In the genomic region with DNA sequence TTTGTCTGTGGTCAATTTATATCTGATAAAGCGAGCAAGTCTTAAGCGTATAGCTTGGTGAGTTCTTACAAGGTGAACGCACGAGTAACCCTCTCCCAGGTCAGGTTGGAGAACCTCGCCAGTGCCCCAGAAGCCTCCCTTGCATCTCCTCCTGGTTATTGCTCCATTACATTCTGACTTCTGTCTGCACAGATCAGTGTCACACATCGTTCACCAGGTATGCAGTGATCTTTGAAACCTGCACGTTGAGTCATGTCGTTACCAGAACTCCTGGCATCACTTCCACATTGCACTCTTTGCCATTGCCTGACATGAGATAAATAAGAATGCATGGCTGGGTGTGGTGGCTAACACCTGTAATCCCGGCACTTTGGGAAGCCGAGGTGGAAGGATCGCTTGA, we compare ENCODE assay signal across 11 cellular contexts. TPM values are rescaled to one million over a fixed set of nuclear protein-coding genes. Genes with fewer than 3 reads are reported as not detected.
DNase-seq lines count a peak whose midpoint lies in the region; ATAC-seq and TF ChIP-seq lines count a peak whose summit lies in the region.
"Had no signal": no experiment of that assay in that cellular context is flagged by ENCODE, and none has a peak within 500 bp of the region (broad histone marks: within the 10 kb centered on the region; RNA-seq: fewer than 3 reads in every experiment).

No MANE protein-coding gene starts in this region.

- TF ChIP-seq CTCF in left ventricle myocardium inferior (IDR thresholded peaks at IDR 0.05; ENCODE audit: borderline replicate concordance) (no peak), heart right ventricle (IDR thresholded peaks at IDR 0.05) (no peak), esophagus muscularis mucosa (IDR thresholded peaks at IDR 0.05) (no peak)

- peaks cover 24% of the 10 kb centered on the region for H3K4me1 ChIP-seq in left ventricle myocardium inferior
- H3K4me1 ChIP-seq in heart right ventricle: peaks cover 0 to 29% (median 20%) of the 10 kb centered on the region in 9 donors
- H3K4me1 ChIP-seq in esophagus muscularis mucosa: peaks cover 14 to 63% (median 50%) of the 10 kb centered on the region in 4 donors

- H3K27me3 ChIP-seq in left ventricle myocardium inferior (ENCODE audit: low read depth) (no peaks in the 10 kb centered on the region), heart right ventricle (no peaks in the 10 kb centered on the region), esophagus muscularis mucosa (no peaks in the 10 kb centered on the region)

- no peak for TF ChIP-seq POLR2A in esophagus muscularis mucosa (IDR thresholded peaks at IDR 0.05; ENCODE audit: low read depth)

- H3K9me3 ChIP-seq in left ventricle myocardium inferior (replicated peaks): no peaks in the 10 kb centered on the region
- no peaks in the 10 kb centered on the region for H3K9me3 ChIP-seq in heart right ventricle
- no peaks in the 10 kb centered on the region for H3K9me3 ChIP-seq in esophagus muscularis mucosa

- CTCF ChIA-PET in HEK293T (lab: Yijun Ruan, JAX): no interaction called here

- ATAC-seq in heart right ventricle: no peak
- ATAC-seq in HG03354 (IDR thresholded peaks at IDR 0.05; ENCODE audit: poor library complexity, severe bottlenecking, unreplicated experiment): peak; percentile 55
- no peak for ATAC-seq in Right ventricle myocardium superior (ENCODE audit: poor library complexity)

- intact Hi-C loops in left ventricle myocardium inferior (cut with micrococcal nuclease) (no loop called here), heart right ventricle (cut with DNase I) (no loop called here), esophagus muscularis mucosa (cut with DNase I) (no loop called here), Right ventricle myocardium superior (cut with DNase I) (no loop called here)

- TF ChIP-seq EP300 in esophagus muscularis mucosa (IDR thresholded peaks at IDR 0.05): no peak

- H3K36me3 ChIP-seq in left ventricle myocardium inferior: no peaks in the 10 kb centered on the region
- no peaks in the 10 kb centered on the region for H3K36me3 ChIP-seq in heart right ventricle
- no peaks in the 10 kb centered on the region for H3K36me3 ChIP-seq in esophagus muscularis mucosa

- H3K27ac ChIP-seq in left ventricle myocardium inferior (replicated peaks): peak overlapping the region; percentile 61
- peak overlapping the region in 3 of 10 donors; percentile 39 to 59 (median 45) for H3K27ac ChIP-seq in heart right ventricle
- peak overlapping the region in 3 of 4 donors; percentile 42 to 71 (median 65) for H3K27ac ChIP-seq in esophagus muscularis mucosa (replicated peaks in 1 of 4)
- H3K27ac ChIP-seq: VCaP had no signal

- DNase-seq in left ventricle myocardium inferior (no peak), heart right ventricle (no peak), esophagus muscularis mucosa (ENCODE audit: extremely low spot score) (no peak), HEK293T (ENCODE audit: extremely low spot score) (no peak), mucosa of gallbladder (ENCODE audit: low spot score) (no peak), Right ventricle myocardium superior (no peak), Ammon's horn (ENCODE audit: low spot score) (no peak)
- DNase-seq: activated naive CD4-positive, alpha-beta T cell; NCI-H1417 treated with DMSO at 0.1 percent for 48 hours had no signal

- 93 to 94% methylated on average over 11 of the region's 11 CpGs for WGBS in heart right ventricle, 2 donors
- 91% methylated on average over 11 of the region's 11 CpGs for WGBS in esophagus muscularis mucosa

- H3K4me3 ChIP-seq in left ventricle myocardium inferior: no peak overlapping the region
- H3K4me3 ChIP-seq in heart right ventricle: no peak overlapping the region
- no peak overlapping the region for H3K4me3 ChIP-seq in esophagus muscularis mucosa

- POLR2A ChIA-PET in HEK293T (lab: Yijun Ruan, JAX): no interaction called here

TF ChIP-seq in HEK293T, 16 proteins besides CTCF, POLR2A, EP300 and RAD21:
- TF ChIP-seq TARDBP (IDR thresholded peaks at IDR 0.05) (no peak), FOXK2 (IDR thresholded peaks at IDR 0.05) (no peak), FOXA1 (IDR thresholded peaks at IDR 0.05) (no peak), HDGF (IDR thresholded peaks at IDR 0.05; ENCODE audit: borderline replicate concordance) (no peak), CTBP1 (IDR thresholded peaks at IDR 0.05; ENCODE audit: borderline replicate concordance) (no peak), BHLHE40 (IDR thresholded peaks at IDR 0.05; ENCODE audit: borderline replicate concordance) (no peak), NFRKB (IDR thresholded peaks at IDR 0.05) (no peak), ARNT (IDR thresholded peaks at IDR 0.05) (no peak)
- TF ChIP-seq, protein P1, sequence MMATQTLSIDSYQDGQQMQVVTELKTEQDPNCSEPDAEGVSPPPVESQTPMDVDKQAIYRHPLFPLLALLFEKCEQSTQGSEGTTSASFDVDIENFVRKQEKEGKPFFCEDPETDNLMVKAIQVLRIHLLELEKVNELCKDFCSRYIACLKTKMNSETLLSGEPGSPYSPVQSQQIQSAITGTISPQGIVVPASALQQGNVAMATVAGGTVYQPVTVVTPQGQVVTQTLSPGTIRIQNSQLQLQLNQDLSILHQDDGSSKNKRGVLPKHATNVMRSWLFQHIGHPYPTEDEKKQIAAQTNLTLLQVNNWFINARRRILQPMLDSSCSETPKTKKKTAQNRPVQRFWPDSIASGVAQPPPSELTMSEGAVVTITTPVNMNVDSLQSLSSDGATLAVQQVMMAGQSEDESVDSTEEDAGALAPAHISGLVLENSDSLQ (IDR thresholded peaks at IDR 0.05): no peak

RNA-seq across cellular contexts. Expression of a gene that starts 44.2 kb away (rescaled TPM):
- total RNA-seq in left ventricle myocardium inferior (13.1 TPM), heart right ventricle (10 to 100 TPM in 9 of 10 donors, 1 to 10 TPM in 1; 9.9 to 43.3 (median 13.2) TPM), esophagus muscularis mucosa (100 to 1,000 TPM; 108 to 215 (median 187) TPM), mucosa of gallbladder (81.0 TPM), Right ventricle myocardium superior (13.9 TPM)
- 1 to 10 TPM; 5.7 to 6.0 TPM for polyA plus RNA-seq in heart right ventricle
